ENCODE assay signal across 14 cellular contexts in the genomic region with DNA sequence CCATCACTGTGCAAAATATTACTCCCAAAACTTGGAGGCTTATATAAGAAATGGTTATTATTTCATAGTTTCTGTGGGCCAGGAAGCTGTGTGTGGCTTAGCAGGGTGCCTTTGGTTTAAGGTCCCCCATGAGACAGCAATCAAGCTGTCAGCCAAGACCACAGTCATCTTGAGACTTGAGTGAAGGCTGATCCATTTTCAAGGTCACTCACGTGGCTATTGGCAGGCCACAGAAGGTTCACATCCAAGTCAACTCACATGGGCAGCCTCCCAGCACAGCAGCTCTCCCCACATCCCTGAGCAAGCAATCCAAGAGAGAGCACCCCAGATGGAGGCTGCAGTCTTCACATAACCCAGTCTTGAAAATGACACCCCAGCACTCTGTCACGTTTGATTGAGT.
DNase-seq lines count a peak whose midpoint lies in the region; ATAC-seq and TF ChIP-seq lines count a peak whose summit lies in the region.
"Had no signal": no experiment of that assay in that cellular context is flagged by ENCODE, and none has a peak within 500 bp of the region (broad histone marks: within the 10 kb centered on the region; RNA-seq: fewer than 3 reads in every experiment).

No MANE protein-coding gene starts in this region.

- no peaks in the 10 kb centered on the region for H3K36me3 ChIP-seq in psoas muscle (ENCODE audit: insufficient read depth in 1 of 2, low read depth in 1 of 2)
- H3K36me3 ChIP-seq: cardiac muscle cell, lower lobe of right lung, ovary had no signal

- no peak for DNase-seq in psoas muscle
- DNase-seq in activated naive CD8-positive, alpha-beta T cell treated with anti-CD3 and anti-CD28 coated beads, Interleukin-2, amount 50 U/mL, for 24 hours, result no peak
- DNase-seq in erythroblast (lab: John Stamatoyannopoulos, UW), result no peak
- no peak for DNase-seq in NCI-H748 (lab: John Stamatoyannopoulos, UW; ENCODE audit: unreplicated experiment)
- DNase-seq: activated gamma-delta T cell; CD4-positive, CD25-positive, alpha-beta regulatory T cell; lower lobe of right lung; NCI-H2107; ovary; stimulated activated naive CD4-positive, alpha-beta T cell treated with Interleukin-2 at 50 U/mL for 16 hours had no signal

- H3K4me1 ChIP-seq in psoas muscle, result no peaks in the 10 kb centered on the region

- H3K9me3 Mint-ChIP-seq in activated naive CD8-positive, alpha-beta T cell treated with anti-CD3 and anti-CD28 coated beads, Interleukin-2, amount 50 U/mL, for 24 hours, result no peaks in the 10 kb centered on the region

- H3K27me3 Mint-ChIP-seq in activated naive CD8-positive, alpha-beta T cell treated with anti-CD3 and anti-CD28 coated beads, Interleukin-2, amount 50 U/mL, for 24 hours, result peaks cover 17% of the 10 kb centered on the region
- H3K27me3 Mint-ChIP-seq: CD4-positive, CD25-positive, alpha-beta regulatory T cell had no signal

- no peaks in the 10 kb centered on the region for H3K9me3 ChIP-seq in psoas muscle
- H3K9me3 ChIP-seq: lower lobe of right lung, ovary had no signal

- H3K27ac ChIP-seq in psoas muscle, result no peak overlapping the region
- H3K27ac ChIP-seq: cardiac muscle cell, lower lobe of right lung, ovary had no signal

- TF ChIP-seq CTCF in psoas muscle (IDR thresholded peaks at IDR 0.05), result no peak

- no peak overlapping the region for H3K27ac Mint-ChIP-seq in activated naive CD8-positive, alpha-beta T cell treated with anti-CD3 and anti-CD28 coated beads, Interleukin-2, amount 50 U/mL, for 24 hours
- H3K27ac Mint-ChIP-seq: CD4-positive, CD25-positive, alpha-beta regulatory T cell had no signal

- TF ChIP-seq POLR2A in erythroblast (IDR thresholded peaks at IDR 0.05; ENCODE audit: low read length), result no peak

- H3K4me3 ChIP-seq in psoas muscle, result no peak overlapping the region
- H3K4me3 ChIP-seq: cardiac muscle cell, lower lobe of right lung, ovary had no signal

- no peak overlapping the region for H3K4me3 Mint-ChIP-seq in activated naive CD8-positive, alpha-beta T cell treated with anti-CD3 and anti-CD28 coated beads, Interleukin-2, amount 50 U/mL, for 24 hours
- H3K4me3 Mint-ChIP-seq: CD4-positive, CD25-positive, alpha-beta regulatory T cell had no signal

- 11 to 22% (median 16%) methylated on average over 2 of the region's 2 CpGs for WGBS in psoas muscle, 3 donors

- intact Hi-C loops in psoas muscle (cut with DNase I), result no loop called here

- H3K27me3 ChIP-seq in psoas muscle (ENCODE audit: insufficient read depth in 3 of 3, low read length in 2 of 3), result no peaks in the 10 kb centered on the region
- H3K27me3 ChIP-seq: cardiac muscle cell, ovary had no signal

- ATAC-seq in GM18873 (IDR thresholded peaks at IDR 0.05; ENCODE audit: low FRiP score, unreplicated experiment) (peak; percentile 31), GM21529 (IDR thresholded peaks at IDR 0.05; ENCODE audit: unreplicated experiment) (peak; percentile 27), HG03342 (IDR thresholded peaks at IDR 0.05; ENCODE audit: unreplicated experiment) (peak; percentile 30), psoas muscle (peak; percentile 69 to 81 (median 76))
- no peak for ATAC-seq in activated naive CD8-positive, alpha-beta T cell treated with anti-CD3 and anti-CD28 coated beads, Interleukin-2, amount 50 U/mL, for 24 hours

- H3K36me3 Mint-ChIP-seq in activated naive CD8-positive, alpha-beta T cell treated with anti-CD3 and anti-CD28 coated beads, Interleukin-2, amount 50 U/mL, for 24 hours (ENCODE audit: low read depth), result no peaks in the 10 kb centered on the region
- H3K36me3 Mint-ChIP-seq: CD4-positive, CD25-positive, alpha-beta regulatory T cell had no signal

- peaks cover 13% of the 10 kb centered on the region for H3K4me1 Mint-ChIP-seq in activated naive CD8-positive, alpha-beta T cell treated with anti-CD3 and anti-CD28 coated beads, Interleukin-2, amount 50 U/mL, for 24 hours
- H3K4me1 Mint-ChIP-seq: CD4-positive, CD25-positive, alpha-beta regulatory T cell had no signal
